15 cellular contexts compared by ENCODE assay signal in genomic region chr3:73602171-73602570, GRCh38. TPM values are rescaled to one million over a fixed set of nuclear protein-coding genes. Genes with fewer than 3 reads are reported as not detected.
DNase-seq lines count a peak whose midpoint lies in the region; ATAC-seq and TF ChIP-seq lines count a peak whose summit lies in the region.
"Had no signal": no experiment of that assay in that cellular context is flagged by ENCODE, and none has a peak within 500 bp of the region (broad histone marks: within the 10 kb centered on the region; RNA-seq: fewer than 3 reads in every experiment).

No MANE protein-coding gene starts in this region.

- DNase-seq in HAP-1 (ENCODE audit: low spot score in 2 of 2) (peak; percentile 68 to 74), astrocyte of the hippocampus (ENCODE audit: low read depth, low spot score) (peak; percentile 81), left cardiac atrium (no peak), NCI-H1092 treated with DMSO at 0.1 percent for 48 hours (lab: John Stamatoyannopoulos, UW) (no peak), type B pancreatic cell (ENCODE audit: extremely low spot score, unreplicated experiment) (no peak), WTC11 (ENCODE audit: low spot score) (no peak), NCI-H524 (lab: John Stamatoyannopoulos, UW) (no peak)
- DNase-seq: activated naive CD4-positive, alpha-beta T cell; CD8-positive, alpha-beta memory T cell; cortex of kidney; ovary; stimulated activated CD4-positive, alpha-beta T cell treated with anti-CD3 and anti-CD28 coated beads, Interleukin-4, amount 100 ng/mL, for 24 hours; stimulated activated naive CD4-positive, alpha-beta T cell had no signal

- intact Hi-C loops in left cardiac atrium (cut with DNase I): no loop called here

- H3K27me3 ChIP-seq in HAP-1 (ENCODE audit: low read depth) (no peaks in the 10 kb centered on the region), stomach smooth muscle (ENCODE audit: control insufficient read depth in 1 of 2, insufficient read depth in 2 of 2, low read length in 2 of 2) (no peaks in the 10 kb centered on the region)
- H3K27me3 ChIP-seq: ovary had no signal

- CTCF ChIA-PET in WTC11 (lab: Charles Lee): no interaction called here

- POLR2A ChIA-PET in WTC11 (lab: Charles Lee): no interaction called here

- H3K27me3 Mint-ChIP-seq in type B pancreatic cell (no peaks in the 10 kb centered on the region), WTC11 (ENCODE audit: low read depth) (no peaks in the 10 kb centered on the region)
- H3K27me3 Mint-ChIP-seq: CD8-positive, alpha-beta memory T cell had no signal

- peaks cover 27% of the 10 kb centered on the region for H3K4me1 Mint-ChIP-seq in type B pancreatic cell (ENCODE audit: unreplicated experiment)
- H3K4me1 Mint-ChIP-seq in WTC11: peaks cover 8% of the 10 kb centered on the region
- H3K4me1 Mint-ChIP-seq: CD8-positive, alpha-beta memory T cell had no signal

- no peak overlapping the region for H3K9ac ChIP-seq in stomach smooth muscle (ENCODE audit: low read length in 2 of 2)

- no peak overlapping the region for H3K27ac Mint-ChIP-seq in type B pancreatic cell
- H3K27ac Mint-ChIP-seq in WTC11: no peak overlapping the region
- H3K27ac Mint-ChIP-seq: CD8-positive, alpha-beta memory T cell; T-helper 2 cell treated with Interferon-gamma antibody and Interleukin-4, amounts not matched to agents 5 μg/mL and 100 μg/mL, for 36 hours had no signal

- TF ChIP-seq CTCF in type B pancreatic cell (conservative IDR thresholded peaks at IDR 0.05) (no peak), WTC11 (IDR thresholded peaks at IDR 0.05) (no peak)

- no peaks in the 10 kb centered on the region for H3K9me3 ChIP-seq in HAP-1
- H3K9me3 ChIP-seq in stomach smooth muscle (ENCODE audit: control insufficient read depth in 2 of 2, low read length in 2 of 2): no peaks in the 10 kb centered on the region
- H3K9me3 ChIP-seq: ovary had no signal

- in situ Hi-C loops in HAP-1 (cut with MboI; ENCODE audit: low sequenced_read_pairs): no loop called here

- peak overlapping the region; percentile 42 for H3K27ac ChIP-seq in stomach smooth muscle (ENCODE audit: low read length)

- H3K9me3 Mint-ChIP-seq in type B pancreatic cell (no peaks in the 10 kb centered on the region), WTC11 (no peaks in the 10 kb centered on the region)
- H3K9me3 Mint-ChIP-seq: T-helper 2 cell treated with Interferon-gamma antibody and Interleukin-4, amounts not matched to agents 5 μg/mL and 100 μg/mL, for 36 hours had no signal

- H3K4me3 ChIP-seq in HAP-1 (no peak overlapping the region), stomach smooth muscle (ENCODE audit: low read length in 2 of 2) (no peak overlapping the region)
- H3K4me3 ChIP-seq: ovary had no signal

- H3K36me3 Mint-ChIP-seq in type B pancreatic cell (peaks cover 19% of the 10 kb centered on the region), WTC11 (0 out of 2 replicates have a peak, but pooled peaks cover 2% of the 10 kb centered on the region)
- H3K36me3 Mint-ChIP-seq: CD8-positive, alpha-beta memory T cell had no signal

- H3K36me3 ChIP-seq in HAP-1 (replicated peaks): no peaks in the 10 kb centered on the region
- peaks cover 5 to 8% of the 10 kb centered on the region in 2 donors for H3K36me3 ChIP-seq in stomach smooth muscle (ENCODE audit: control insufficient read depth in 2 of 2, insufficient read depth in 2 of 2, low read length in 2 of 2)
- H3K36me3 ChIP-seq: ovary had no signal

- peak; percentile 41 to 57 for ATAC-seq in left cardiac atrium
- no peak for ATAC-seq in WTC11

- H3K4me1 ChIP-seq in HAP-1 (peaks cover 47% of the 10 kb centered on the region), stomach smooth muscle (ENCODE audit: control insufficient read depth, insufficient read depth, low read length) (peaks cover 68% of the 10 kb centered on the region)

- H3K4me3 Mint-ChIP-seq in type B pancreatic cell (no peak overlapping the region), WTC11 (no peak overlapping the region)
- H3K4me3 Mint-ChIP-seq: CD8-positive, alpha-beta memory T cell; T-helper 2 cell treated with Interferon-gamma antibody and Interleukin-4, amounts not matched to agents 5 μg/mL and 100 μg/mL, for 36 hours had no signal

TF ChIP-seq in WTC11, 78 proteins besides CTCF, POLR2A, EP300 and RAD21:
- TF ChIP-seq ZNF317 (CRISPR knock-in tag; IDR thresholded peaks at IDR 0.05; ENCODE audit: borderline replicate concordance, low read depth) (no peak), HMGXB4 (CRISPR knock-in tag; IDR thresholded peaks at IDR 0.05) (no peak), MAX (CRISPR knock-in tag; IDR thresholded peaks at IDR 0.05) (no peak), SOX15 (CRISPR knock-in tag; IDR thresholded peaks at IDR 0.05) (no peak), ATF6 (CRISPR knock-in tag; IDR thresholded peaks at IDR 0.05) (no peak)

RNA-seq across cellular contexts. Expression of gene PDZRN3, which starts 22.6 kb away (rescaled TPM):
- total RNA-seq in left cardiac atrium: 10 to 100 TPM; 30.8 to 60.6 TPM
- total RNA-seq in type B pancreatic cell (ENCODE audit: low replicate concordance): 18.1 and 58.6 TPM in 2 replicates
- 7.1 to 9.5 TPM (median 8.8 TPM) in 3 replicates for total RNA-seq in WTC11 (2021)
- total RNA-seq: CD8-positive, alpha-beta memory T cell had no signal

Comparison
In these comparisons a context has a peak if more than half of its experiments do, and no peak if none do; other contexts are left out.
1. DNase-seq: peak in HAP-1 (2 of 2) and astrocyte of the hippocampus (single experiment); none in left cardiac atrium (single experiment), NCI-H1092 treated with DMSO at 0.1 percent for 48 hours (single experiment), type B pancreatic cell (single experiment), WTC11 (single experiment) and NCI-H524 (0 of 2).